Comparison of ENCODE assay signal across 8 cellular contexts in genomic region chr19:45927565-45928261, GRCh38. TPM values are rescaled to one million over a fixed set of nuclear protein-coding genes. Genes with fewer than 3 reads are reported as not detected.
DNase-seq lines count a peak whose midpoint lies in the region; ATAC-seq and TF ChIP-seq lines count a peak whose summit lies in the region.

No MANE protein-coding gene starts in this region.

- DNase-seq in DMS153 treated with DMSO at 0.1 percent for 48 hours (lab: John Stamatoyannopoulos, UW; ENCODE audit: unreplicated experiment), result peak; percentile 88
- peak; percentile 95 for DNase-seq in HEK293T (ENCODE audit: extremely low spot score)
- DNase-seq in NCI-H2029 treated with DMSO at 0.1 percent for 48 hours (lab: John Stamatoyannopoulos, UW), result peak; percentile 74
- DNase-seq in T-helper 2 cell treated with Interferon-gamma antibody and Interleukin-4, amounts not matched to agents 5 μg/mL and 100 μg/mL, for 36 hours (ENCODE audit: low spot score), result peak; percentile 87
- peak; percentile 73 for DNase-seq in astrocyte of the cerebellum (ENCODE audit: low read depth)
- DNase-seq in iPS DF 19.7 (ENCODE audit: low read depth, low spot score), result peak; percentile 96

- H3K9ac ChIP-seq in skeletal muscle satellite cell (ENCODE audit: low read depth, low read length), result peak overlapping the region; percentile 11

- ATAC-seq in HG02759 (IDR thresholded peaks at IDR 0.05; ENCODE audit: unreplicated experiment), result no peak

- H3K4me2 ChIP-seq in skeletal muscle satellite cell (ENCODE audit: low read length), result peak overlapping the region; percentile 62

- H3K4me1 ChIP-seq in skeletal muscle satellite cell (ENCODE audit: control insufficient read depth, insufficient read depth, low read length), result no peaks in the 10 kb centered on the region

- peaks cover 13% of the 10 kb centered on the region for H3K27me3 Mint-ChIP-seq in T-helper 2 cell treated with Interferon-gamma antibody and Interleukin-4, amounts not matched to agents 5 μg/mL and 100 μg/mL, for 36 hours (ENCODE audit: low read depth)

- in situ Hi-C loops in astrocyte of the cerebellum (cut with HindIII; ENCODE audit: low sequenced_read_pairs), result loop anchor here (5.0 to 10.0 kb wide), 3 partner anchors 35 to 77 kb away; no protein-coding TSS in a partner anchor

- H3K27me3 ChIP-seq in skeletal muscle satellite cell (ENCODE audit: control insufficient read depth, insufficient read depth, low read length), result peaks cover 12% of the 10 kb centered on the region

- H3K36me3 ChIP-seq in skeletal muscle satellite cell (ENCODE audit: insufficient read depth, low read length), result no peaks in the 10 kb centered on the region

- no peaks in the 10 kb centered on the region for H3K36me3 Mint-ChIP-seq in T-helper 2 cell treated with Interferon-gamma antibody and Interleukin-4, amounts not matched to agents 5 μg/mL and 100 μg/mL, for 36 hours (ENCODE audit: low read depth)

- CTCF ChIA-PET in HEK293T (lab: Yijun Ruan, JAX), result no interaction called here

- H3K4me3 ChIP-seq in astrocyte of the cerebellum (ENCODE audit: low read depth, low read length), result no peak overlapping the region
- no peak overlapping the region for H3K4me3 ChIP-seq in skeletal muscle satellite cell (ENCODE audit: low read length)

- peak overlapping the region; percentile 86 for H3K27ac Mint-ChIP-seq in T-helper 2 cell treated with Interferon-gamma antibody and Interleukin-4, amounts not matched to agents 5 μg/mL and 100 μg/mL, for 36 hours

- peaks cover 19% of the 10 kb centered on the region for H3K4me1 Mint-ChIP-seq in T-helper 2 cell treated with Interferon-gamma antibody and Interleukin-4, amounts not matched to agents 5 μg/mL and 100 μg/mL, for 36 hours (ENCODE audit: low read depth)

- H3K9me3 Mint-ChIP-seq in T-helper 2 cell treated with Interferon-gamma antibody and Interleukin-4, amounts not matched to agents 5 μg/mL and 100 μg/mL, for 36 hours, result no peaks in the 10 kb centered on the region

- POLR2A ChIA-PET in HEK293T (lab: Yijun Ruan, JAX), result interaction anchor here (0.7 to 1.6 kb wide), 8 partner anchors 9 to 68 kb away, joined by 3 to 12 read pairs (median 4); partner anchors contain the start of genes CCDC61, IRF2BP1, MYPOP and NANOS2

- no peak for TF ChIP-seq CTCF in astrocyte of the cerebellum (IDR thresholded peaks at IDR 0.05; ENCODE audit: low read depth, low read length, missing control alignments)

- peak overlapping the region; percentile 96 for H3K4me3 Mint-ChIP-seq in T-helper 2 cell treated with Interferon-gamma antibody and Interleukin-4, amounts not matched to agents 5 μg/mL and 100 μg/mL, for 36 hours

- no peaks in the 10 kb centered on the region for H3K9me3 ChIP-seq in skeletal muscle satellite cell (replicated peaks; ENCODE audit: low read length)

TF ChIP-seq in HEK293T, 16 proteins besides CTCF, POLR2A, EP300 and RAD21:
- TF ChIP-seq BHLHE40 (IDR thresholded peaks at IDR 0.05; ENCODE audit: borderline replicate concordance) (no peak), L3MBTL2 (conservative IDR thresholded peaks at IDR 0.05) (peak; percentile 98)
TF ChIP-seq in HEK293T: peak in this region for 1.

RNA-seq across cellular contexts. Expression of gene NANOS2, which starts 13.1 kb away (rescaled TPM):
- not detected in 2 replicates for total RNA-seq in skeletal muscle satellite cell (2012; rRNA removed)

RNA-seq across cellular contexts. Expression of gene MYPOP, which starts 25.3 kb away (rescaled TPM):
- total RNA-seq in skeletal muscle satellite cell (2012; rRNA removed), result 1.0 and 2.2 TPM in 2 replicates

RNA-seq across cellular contexts. Expression of gene IRF2BP1, which starts 41.8 kb away (rescaled TPM):
- total RNA-seq in skeletal muscle satellite cell (2012; rRNA removed), result 18.3 and 24.2 TPM in 2 replicates

RNA-seq across cellular contexts. Expression of gene NOVA2, which starts 46.0 kb away (rescaled TPM):
- not detected in 2 replicates for total RNA-seq in skeletal muscle satellite cell (2012; rRNA removed)
